Comparison of ENCODE assay signal across 14 cellular contexts in the genomic region with DNA sequence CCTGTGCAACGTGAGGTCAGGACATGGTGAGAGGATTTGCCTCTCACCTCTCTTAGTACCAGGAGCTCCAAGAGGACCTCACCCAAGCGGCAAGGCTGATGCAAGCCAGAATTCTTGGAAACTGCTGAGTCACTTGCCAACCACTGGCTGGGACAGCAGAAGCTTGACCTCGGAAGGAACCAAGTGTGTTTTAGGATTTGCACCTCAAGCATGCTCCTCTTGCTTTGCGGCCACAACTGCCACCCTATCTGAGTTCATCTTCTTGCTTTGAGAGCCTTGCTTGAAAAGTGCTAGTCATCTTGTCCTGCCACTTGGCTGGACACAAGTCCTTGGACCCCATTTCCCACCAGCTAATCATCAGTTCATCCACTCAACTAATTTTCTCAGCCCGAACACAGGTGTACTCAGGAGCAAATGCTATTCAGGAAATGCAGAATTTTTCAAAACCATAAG.
DNase-seq lines count a peak whose midpoint lies in the region; ATAC-seq, FAIRE-seq and TF ChIP-seq lines count a peak whose summit lies in the region.
"Had no signal": no experiment of that assay in that cellular context is flagged by ENCODE, and none has a peak within 500 bp of the region (broad histone marks: within the 10 kb centered on the region; RNA-seq: fewer than 3 reads in every experiment).

No MANE protein-coding gene starts in this region.

- H3K4me1 ChIP-seq in breast epithelium (no peaks in the 10 kb centered on the region), upper lobe of right lung (no peaks in the 10 kb centered on the region)

- H3K36me3 Mint-ChIP-seq in MCF 10A (ENCODE audit: insufficient read depth, unreplicated experiment), result no peaks in the 10 kb centered on the region
- H3K36me3 Mint-ChIP-seq: natural killer cell treated with Interleukin-12 subunit alpha and Interleukin-12 subunit beta and Interleukin-15 and Interleukin-18, amount 100 ng/mL, for 72 hours had no signal

- H3K9me3 Mint-ChIP-seq in MCF 10A (ENCODE audit: unreplicated experiment), result no peaks in the 10 kb centered on the region

- no peak for FAIRE-seq in GM12892 (lab: Jason Lieb, UNC)

- peak; percentile 80 for DNase-seq in MCF 10A (ENCODE audit: unreplicated experiment)
- DNase-seq in breast epithelium (ENCODE audit: low spot score in 2 of 2), result no peak
- peak; percentile 2 for DNase-seq in RPMI7951 (ENCODE audit: low read depth)
- no peak for DNase-seq in upper lobe of right lung
- DNase-seq in GM12892 (ENCODE audit: insufficient read length), result no peak
- DNase-seq: activated CD4-positive, CD25-positive, alpha-beta regulatory T cell treated with anti-CD3 and anti-CD28 coated beads, Interleukin-2, amount 50 U/mL, for 72 hours; foreskin melanocyte; kidney glomerular epithelial cell; trophoblast cell had no signal

- H3K27me3 Mint-ChIP-seq in MCF 10A (ENCODE audit: insufficient read depth, unreplicated experiment), result no peaks in the 10 kb centered on the region
- H3K27me3 Mint-ChIP-seq: natural killer cell treated with Interleukin-12 subunit alpha and Interleukin-12 subunit beta and Interleukin-15 and Interleukin-18, amount 100 ng/mL, for 72 hours had no signal

- POLR2A ChIA-PET in MCF 10A (lab: Yijun Ruan, JAX), result interaction anchor here (0.6 to 1.2 kb wide), 6 partner anchors 21 to 365 kb away, joined by 3 to 6 read pairs (median 4); partner anchors contain the start of gene SLC25A21

- H3K4me3 ChIP-seq in breast epithelium, result no peak overlapping the region
- no peak overlapping the region for H3K4me3 ChIP-seq in upper lobe of right lung

- CTCF ChIA-PET in MCF 10A (lab: Yijun Ruan, JAX), result interaction anchor here (0.7 to 2.5 kb wide), 5 partner anchors 13 to 379 kb away, joined by 3 to 7 read pairs (median 4); no protein-coding TSS in a partner anchor

- intact Hi-C loops in MCF 10A (cut with micrococcal nuclease) (no loop called here), breast epithelium (cut with DNase I; ENCODE audit: low total_unique reads) (no loop called here), upper lobe of right lung (cut with DNase I) (no loop called here)

- H3K27ac ChIP-seq in breast epithelium (no peak overlapping the region), upper lobe of right lung (no peak overlapping the region)

- no TSS peak for BruUV-seq in MCF 10A (replicated peaks; lab: Mats Ljungman, UMichigan)

- H3K27me3 ChIP-seq in breast epithelium (no peaks in the 10 kb centered on the region), upper lobe of right lung (no peaks in the 10 kb centered on the region)

- TF ChIP-seq CTCF in MCF 10A (IDR thresholded peaks at IDR 0.05; ENCODE audit: unreplicated experiment) (no peak), breast epithelium (IDR thresholded peaks at IDR 0.05) (no peak), upper lobe of right lung (IDR thresholded peaks at IDR 0.05) (no peak)

- H3K4me3 Mint-ChIP-seq in MCF 10A (ENCODE audit: unreplicated experiment), result no peak overlapping the region
- H3K4me3 Mint-ChIP-seq: activated T-helper 1 cell treated with anti-CD3 and anti-CD28 coated beads, Interleukin-12 subunit alpha, Interleukin-12 subunit beta, Interleukin-2, Interleukin-4 antibody, amounts not matched to agents 30 ng/mL and 10 ng/mL and 1 ng/mL, durations not matched to agents 14 hours and 24 hours and 36 hours; natural killer cell treated with Interleukin-12 subunit alpha and Interleukin-12 subunit beta and Interleukin-15 and Interleukin-18, amount 100 ng/mL, for 72 hours had no signal

- ATAC-seq in esophagus mucosa, result peak; percentile 85
- peak; percentile 45 for ATAC-seq in upper lobe of right lung
- no peak for ATAC-seq in GM19397 (IDR thresholded peaks at IDR 0.05; ENCODE audit: unreplicated experiment)
- ATAC-seq in HG02840 (IDR thresholded peaks at IDR 0.05; ENCODE audit: low FRiP score, unreplicated experiment), result no peak
- ATAC-seq: natural killer cell treated with Interleukin-12 subunit alpha and Interleukin-12 subunit beta and Interleukin-15 and Interleukin-18, amount 100 ng/mL, for 72 hours had no signal

- peak overlapping the region; percentile 69 for H3K27ac Mint-ChIP-seq in MCF 10A (ENCODE audit: low read depth, unreplicated experiment)
- H3K27ac Mint-ChIP-seq: activated T-helper 1 cell treated with anti-CD3 and anti-CD28 coated beads, Interleukin-12 subunit alpha, Interleukin-12 subunit beta, Interleukin-2, Interleukin-4 antibody, amounts not matched to agents 30 ng/mL and 10 ng/mL and 1 ng/mL, durations not matched to agents 14 hours and 24 hours and 36 hours; natural killer cell treated with Interleukin-12 subunit alpha and Interleukin-12 subunit beta and Interleukin-15 and Interleukin-18, amount 100 ng/mL, for 72 hours had no signal

- H3K36me3 ChIP-seq in breast epithelium, result no peaks in the 10 kb centered on the region
- no peaks in the 10 kb centered on the region for H3K36me3 ChIP-seq in upper lobe of right lung

- no peaks in the 10 kb centered on the region for H3K9me3 ChIP-seq in breast epithelium
- no peaks in the 10 kb centered on the region for H3K9me3 ChIP-seq in upper lobe of right lung

- TF ChIP-seq POLR2A in breast epithelium (IDR thresholded peaks at IDR 0.05) (no peak), GM12892 (IDR thresholded peaks at IDR 0.05; ENCODE audit: low read depth, low read length) (no peak)

- peaks cover 44% of the 10 kb centered on the region for H3K4me1 Mint-ChIP-seq in MCF 10A (ENCODE audit: insufficient read depth, unreplicated experiment)

Comparison
In these comparisons a context has a peak if more than half of its experiments do, and no peak if none do; other contexts are left out.
1. DNase-seq: peak in MCF 10A (single experiment) and RPMI7951 (single experiment); none in breast epithelium (0 of 2), upper lobe of right lung (single experiment) and GM12892 (single experiment).
2. ATAC-seq: peak in esophagus mucosa (single experiment) and upper lobe of right lung (single experiment); none in GM19397 (single experiment) and HG02840 (single experiment).